ENCODE assay signal across 2 cellular contexts in the genomic region with DNA sequence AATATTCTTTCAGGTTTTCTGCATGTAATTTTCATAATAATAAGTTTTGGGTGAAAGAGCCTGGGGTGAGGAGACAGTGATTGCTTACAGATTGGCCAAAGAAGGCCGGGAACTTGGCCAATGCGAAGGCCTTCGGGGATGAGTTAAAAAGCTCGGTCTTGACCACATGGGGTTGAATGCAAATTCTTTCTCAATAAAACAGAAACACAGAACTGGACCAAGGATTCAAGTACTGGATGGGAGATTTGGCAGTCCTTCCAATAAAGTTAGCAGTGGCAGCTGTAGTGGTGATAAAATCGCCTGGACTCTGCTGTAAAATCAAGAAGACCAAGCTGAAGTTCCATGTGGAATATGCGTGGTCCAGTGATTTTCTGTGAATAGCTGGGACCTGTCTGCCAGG.
TF ChIP-seq lines count a peak whose summit lies in the region.

No MANE protein-coding gene starts in this region.

TF ChIP-seq in K562, 482 proteins besides CTCF, POLR2A, EP300 and RAD21 (continued from another document):
- TF ChIP-seq NCOR1 (IDR thresholded peaks at IDR 0.05), result no peak
- TF ChIP-seq TAF9B (IDR thresholded peaks at IDR 0.05; ENCODE audit: partially characterized antibody), result no peak
- TF ChIP-seq FUS (optimal IDR thresholded peaks at IDR 0.05; ENCODE audit: low read depth, low read length), result no peak
- no peak for TF ChIP-seq BHLHE40 (IDR thresholded peaks at IDR 0.05; ENCODE audit: low read length)
- no peak for TF ChIP-seq ZNF3 (CRISPR knock-in tag; IDR thresholded peaks at IDR 0.05)
- TF ChIP-seq MTA1 (IDR thresholded peaks at IDR 0.05; ENCODE audit: borderline replicate concordance), result no peak
TF ChIP-seq in K562: peak in this region for 0.

TF ChIP-seq in WTC11, 78 proteins besides CTCF, POLR2A, EP300 and RAD21 (continued from another document):
- TF ChIP-seq SP1 (CRISPR knock-in tag; conservative IDR thresholded peaks at IDR 0.05) (no peak), ZNF423 (CRISPR knock-in tag; IDR thresholded peaks at IDR 0.05) (no peak), CBFB (CRISPR knock-in tag; IDR thresholded peaks at IDR 0.05; ENCODE audit: low read depth) (no peak), ATF1 (CRISPR knock-in tag; IDR thresholded peaks at IDR 0.05) (no peak), OVOL2 (CRISPR knock-in tag; IDR thresholded peaks at IDR 0.05; ENCODE audit: borderline replicate concordance) (no peak), RELA (CRISPR knock-in tag; IDR thresholded peaks at IDR 0.05; ENCODE audit: borderline replicate concordance) (no peak), HMGA2 (CRISPR knock-in tag; IDR thresholded peaks at IDR 0.05) (no peak), EMX1 (CRISPR knock-in tag; IDR thresholded peaks at IDR 0.05) (no peak), CREM (CRISPR knock-in tag; IDR thresholded peaks at IDR 0.05) (no peak), MYBL2 (CRISPR knock-in tag; IDR thresholded peaks at IDR 0.05) (no peak)
- TF ChIP-seq, protein P1, sequence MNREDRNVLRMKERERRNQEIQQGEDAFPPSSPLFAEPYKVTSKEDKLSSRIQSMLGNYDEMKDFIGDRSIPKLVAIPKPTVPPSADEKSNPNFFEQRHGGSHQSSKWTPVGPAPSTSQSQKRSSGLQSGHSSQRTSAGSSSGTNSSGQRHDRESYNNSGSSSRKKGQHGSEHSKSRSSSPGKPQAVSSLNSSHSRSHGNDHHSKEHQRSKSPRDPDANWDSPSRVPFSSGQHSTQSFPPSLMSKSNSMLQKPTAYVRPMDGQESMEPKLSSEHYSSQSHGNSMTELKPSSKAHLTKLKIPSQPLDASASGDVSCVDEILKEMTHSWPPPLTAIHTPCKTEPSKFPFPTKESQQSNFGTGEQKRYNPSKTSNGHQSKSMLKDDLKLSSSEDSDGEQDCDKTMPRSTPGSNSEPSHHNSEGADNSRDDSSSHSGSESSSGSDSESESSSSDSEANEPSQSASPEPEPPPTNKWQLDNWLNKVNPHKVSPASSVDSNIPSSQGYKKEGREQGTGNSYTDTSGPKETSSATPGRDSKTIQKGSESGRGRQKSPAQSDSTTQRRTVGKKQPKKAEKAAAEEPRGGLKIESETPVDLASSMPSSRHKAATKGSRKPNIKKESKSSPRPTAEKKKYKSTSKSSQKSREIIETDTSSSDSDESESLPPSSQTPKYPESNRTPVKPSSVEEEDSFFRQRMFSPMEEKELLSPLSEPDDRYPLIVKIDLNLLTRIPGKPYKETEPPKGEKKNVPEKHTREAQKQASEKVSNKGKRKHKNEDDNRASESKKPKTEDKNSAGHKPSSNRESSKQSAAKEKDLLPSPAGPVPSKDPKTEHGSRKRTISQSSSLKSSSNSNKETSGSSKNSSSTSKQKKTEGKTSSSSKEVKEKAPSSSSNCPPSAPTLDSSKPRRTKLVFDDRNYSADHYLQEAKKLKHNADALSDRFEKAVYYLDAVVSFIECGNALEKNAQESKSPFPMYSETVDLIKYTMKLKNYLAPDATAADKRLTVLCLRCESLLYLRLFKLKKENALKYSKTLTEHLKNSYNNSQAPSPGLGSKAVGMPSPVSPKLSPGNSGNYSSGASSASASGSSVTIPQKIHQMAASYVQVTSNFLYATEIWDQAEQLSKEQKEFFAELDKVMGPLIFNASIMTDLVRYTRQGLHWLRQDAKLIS (CRISPR knock-in tag; IDR thresholded peaks at IDR 0.05; ENCODE audit: borderline replicate concordance), result no peak
- TF ChIP-seq, protein P2, sequence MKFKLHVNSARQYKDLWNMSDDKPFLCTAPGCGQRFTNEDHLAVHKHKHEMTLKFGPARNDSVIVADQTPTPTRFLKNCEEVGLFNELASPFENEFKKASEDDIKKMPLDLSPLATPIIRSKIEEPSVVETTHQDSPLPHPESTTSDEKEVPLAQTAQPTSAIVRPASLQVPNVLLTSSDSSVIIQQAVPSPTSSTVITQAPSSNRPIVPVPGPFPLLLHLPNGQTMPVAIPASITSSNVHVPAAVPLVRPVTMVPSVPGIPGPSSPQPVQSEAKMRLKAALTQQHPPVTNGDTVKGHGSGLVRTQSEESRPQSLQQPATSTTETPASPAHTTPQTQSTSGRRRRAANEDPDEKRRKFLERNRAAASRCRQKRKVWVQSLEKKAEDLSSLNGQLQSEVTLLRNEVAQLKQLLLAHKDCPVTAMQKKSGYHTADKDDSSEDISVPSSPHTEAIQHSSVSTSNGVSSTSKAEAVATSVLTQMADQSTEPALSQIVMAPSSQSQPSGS (CRISPR knock-in tag; IDR thresholded peaks at IDR 0.05; ENCODE audit: borderline replicate concordance, low read depth), result no peak
- TF ChIP-seq, protein P3, sequence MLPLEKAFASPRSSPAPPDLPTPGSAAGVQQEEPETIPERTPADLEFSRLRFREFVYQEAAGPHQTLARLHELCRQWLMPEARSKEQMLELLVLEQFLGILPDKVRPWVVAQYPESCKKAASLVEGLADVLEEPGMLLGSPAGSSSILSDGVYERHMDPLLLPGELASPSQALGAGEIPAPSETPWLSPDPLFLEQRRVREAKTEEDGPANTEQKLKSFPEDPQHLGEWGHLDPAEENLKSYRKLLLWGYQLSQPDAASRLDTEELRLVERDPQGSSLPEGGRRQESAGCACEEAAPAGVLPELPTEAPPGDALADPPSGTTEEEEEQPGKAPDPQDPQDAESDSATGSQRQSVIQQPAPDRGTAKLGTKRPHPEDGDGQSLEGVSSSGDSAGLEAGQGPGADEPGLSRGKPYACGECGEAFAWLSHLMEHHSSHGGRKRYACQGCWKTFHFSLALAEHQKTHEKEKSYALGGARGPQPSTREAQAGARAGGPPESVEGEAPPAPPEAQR (CRISPR knock-in tag; IDR thresholded peaks at IDR 0.05), result no peak
- TF ChIP-seq, protein P4, sequence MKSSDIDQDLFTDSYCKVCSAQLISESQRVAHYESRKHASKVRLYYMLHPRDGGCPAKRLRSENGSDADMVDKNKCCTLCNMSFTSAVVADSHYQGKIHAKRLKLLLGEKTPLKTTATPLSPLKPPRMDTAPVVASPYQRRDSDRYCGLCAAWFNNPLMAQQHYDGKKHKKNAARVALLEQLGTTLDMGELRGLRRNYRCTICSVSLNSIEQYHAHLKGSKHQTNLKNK (CRISPR knock-in tag; IDR thresholded peaks at IDR 0.05), result no peak
- TF ChIP-seq, protein P5, sequence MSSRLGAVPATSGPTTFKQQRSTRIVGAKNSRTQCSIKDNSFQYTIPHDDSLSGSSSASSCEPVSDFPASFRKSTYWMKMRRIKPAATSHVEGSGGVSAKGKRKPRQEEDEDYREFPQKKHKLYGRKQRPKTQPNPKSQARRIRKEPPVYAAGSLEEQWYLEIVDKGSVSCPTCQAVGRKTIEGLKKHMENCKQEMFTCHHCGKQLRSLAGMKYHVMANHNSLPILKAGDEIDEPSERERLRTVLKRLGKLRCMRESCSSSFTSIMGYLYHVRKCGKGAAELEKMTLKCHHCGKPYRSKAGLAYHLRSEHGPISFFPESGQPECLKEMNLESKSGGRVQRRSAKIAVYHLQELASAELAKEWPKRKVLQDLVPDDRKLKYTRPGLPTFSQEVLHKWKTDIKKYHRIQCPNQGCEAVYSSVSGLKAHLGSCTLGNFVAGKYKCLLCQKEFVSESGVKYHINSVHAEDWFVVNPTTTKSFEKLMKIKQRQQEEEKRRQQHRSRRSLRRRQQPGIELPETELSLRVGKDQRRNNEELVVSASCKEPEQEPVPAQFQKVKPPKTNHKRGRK (CRISPR knock-in tag; IDR thresholded peaks at IDR 0.05; ENCODE audit: borderline replicate concordance), result no peak
- TF ChIP-seq, protein P6, sequence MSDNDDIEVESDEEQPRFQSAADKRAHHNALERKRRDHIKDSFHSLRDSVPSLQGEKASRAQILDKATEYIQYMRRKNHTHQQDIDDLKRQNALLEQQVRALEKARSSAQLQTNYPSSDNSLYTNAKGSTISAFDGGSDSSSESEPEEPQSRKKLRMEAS (CRISPR knock-in tag; IDR thresholded peaks at IDR 0.05), result no peak
- TF ChIP-seq, protein P7, sequence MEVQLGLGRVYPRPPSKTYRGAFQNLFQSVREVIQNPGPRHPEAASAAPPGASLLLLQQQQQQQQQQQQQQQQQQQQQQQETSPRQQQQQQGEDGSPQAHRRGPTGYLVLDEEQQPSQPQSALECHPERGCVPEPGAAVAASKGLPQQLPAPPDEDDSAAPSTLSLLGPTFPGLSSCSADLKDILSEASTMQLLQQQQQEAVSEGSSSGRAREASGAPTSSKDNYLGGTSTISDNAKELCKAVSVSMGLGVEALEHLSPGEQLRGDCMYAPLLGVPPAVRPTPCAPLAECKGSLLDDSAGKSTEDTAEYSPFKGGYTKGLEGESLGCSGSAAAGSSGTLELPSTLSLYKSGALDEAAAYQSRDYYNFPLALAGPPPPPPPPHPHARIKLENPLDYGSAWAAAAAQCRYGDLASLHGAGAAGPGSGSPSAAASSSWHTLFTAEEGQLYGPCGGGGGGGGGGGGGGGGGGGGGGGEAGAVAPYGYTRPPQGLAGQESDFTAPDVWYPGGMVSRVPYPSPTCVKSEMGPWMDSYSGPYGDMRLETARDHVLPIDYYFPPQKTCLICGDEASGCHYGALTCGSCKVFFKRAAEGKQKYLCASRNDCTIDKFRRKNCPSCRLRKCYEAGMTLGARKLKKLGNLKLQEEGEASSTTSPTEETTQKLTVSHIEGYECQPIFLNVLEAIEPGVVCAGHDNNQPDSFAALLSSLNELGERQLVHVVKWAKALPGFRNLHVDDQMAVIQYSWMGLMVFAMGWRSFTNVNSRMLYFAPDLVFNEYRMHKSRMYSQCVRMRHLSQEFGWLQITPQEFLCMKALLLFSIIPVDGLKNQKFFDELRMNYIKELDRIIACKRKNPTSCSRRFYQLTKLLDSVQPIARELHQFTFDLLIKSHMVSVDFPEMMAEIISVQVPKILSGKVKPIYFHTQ (CRISPR knock-in tag; IDR thresholded peaks at IDR 0.05), result no peak
- TF ChIP-seq, protein P8, sequence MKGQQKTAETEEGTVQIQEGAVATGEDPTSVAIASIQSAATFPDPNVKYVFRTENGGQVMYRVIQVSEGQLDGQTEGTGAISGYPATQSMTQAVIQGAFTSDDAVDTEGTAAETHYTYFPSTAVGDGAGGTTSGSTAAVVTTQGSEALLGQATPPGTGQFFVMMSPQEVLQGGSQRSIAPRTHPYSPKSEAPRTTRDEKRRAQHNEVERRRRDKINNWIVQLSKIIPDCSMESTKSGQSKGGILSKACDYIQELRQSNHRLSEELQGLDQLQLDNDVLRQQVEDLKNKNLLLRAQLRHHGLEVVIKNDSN (CRISPR knock-in tag; IDR thresholded peaks at IDR 0.05), result no peak
